In the genomic region with DNA sequence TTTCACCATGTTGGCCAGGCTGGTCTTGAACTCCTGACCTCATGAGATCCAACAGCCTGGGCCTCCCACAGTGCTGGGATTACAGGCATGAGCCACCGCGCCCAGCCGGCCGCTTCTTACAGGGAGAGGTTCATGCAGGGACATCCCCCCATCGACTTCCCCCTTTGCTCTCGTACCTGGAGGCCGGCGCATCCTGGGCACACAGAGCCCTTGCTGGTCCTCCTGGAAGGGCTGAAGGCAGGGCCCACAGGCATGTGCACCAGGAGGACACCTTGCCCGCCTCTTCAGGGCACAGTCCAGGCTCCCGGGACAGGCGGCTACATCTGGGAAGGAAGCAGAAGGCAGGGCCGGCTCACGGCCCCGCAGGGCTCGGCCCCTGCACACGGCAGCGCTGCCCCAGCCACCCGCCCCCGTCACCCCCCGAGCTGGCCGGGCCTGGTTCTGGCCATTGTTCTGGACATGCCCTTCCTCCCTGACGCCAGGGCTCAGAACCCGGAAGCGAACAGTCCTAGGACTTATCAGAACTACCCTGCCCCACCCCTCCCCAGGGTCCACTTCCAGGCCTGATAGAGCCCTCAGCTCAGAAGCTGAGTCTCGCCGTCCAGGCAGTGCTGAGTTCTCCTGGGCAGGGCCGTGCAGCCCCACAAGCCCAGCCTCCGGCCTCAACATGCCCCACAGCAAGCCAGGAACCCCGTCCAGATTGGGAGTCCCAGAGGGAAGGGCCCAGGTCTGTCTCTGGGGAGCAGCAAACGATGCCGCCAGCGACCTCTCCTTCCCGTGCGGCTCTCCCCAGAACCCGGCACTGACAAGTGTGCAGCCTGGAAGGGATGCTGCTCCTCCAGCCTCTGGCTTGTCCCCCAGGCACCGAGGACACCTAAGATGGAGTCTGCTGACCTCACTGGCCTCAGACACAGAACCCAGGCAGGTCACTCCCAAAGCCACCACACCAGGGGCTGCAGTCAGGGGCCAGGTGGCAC, we compare ENCODE assay signal across 2 cellular contexts.
TF ChIP-seq lines count a peak whose summit lies in the region.

No MANE protein-coding gene starts in this region.

TF ChIP-seq in HCT116, 20 proteins besides CTCF, POLR2A, EP300 and RAD21:
- TF ChIP-seq JUND (IDR thresholded peaks at IDR 0.05) (no peak), SP1 (IDR thresholded peaks at IDR 0.05; ENCODE audit: low read depth) (no peak), CBX3 (IDR thresholded peaks at IDR 0.05; ENCODE audit: low read depth) (no peak), EZH2phosphoT487 (IDR thresholded peaks at IDR 0.05; ENCODE audit: borderline replicate concordance) (no peak), CEBPB (IDR thresholded peaks at IDR 0.05; ENCODE audit: low read depth) (no peak), SRF (IDR thresholded peaks at IDR 0.05; ENCODE audit: low read depth) (no peak), ATF3 (IDR thresholded peaks at IDR 0.05) (no peak), ZBTB33 (IDR thresholded peaks at IDR 0.05; ENCODE audit: extremely low read depth, insufficient replicate concordance, low read length) (no peak), POLR2AphosphoS5 (IDR thresholded peaks at IDR 0.05; ENCODE audit: low read depth, low read length) (no peak), SIN3A (IDR thresholded peaks at IDR 0.05; ENCODE audit: low read depth) (no peak), REST (IDR thresholded peaks at IDR 0.05; ENCODE audit: low read depth) (no peak), TCF7L2 (IDR thresholded peaks at IDR 0.05; ENCODE audit: borderline replicate concordance, extremely low read depth, insufficient read depth, insufficient read length) (no peak), EGR1 (IDR thresholded peaks at IDR 0.05; ENCODE audit: low read depth) (no peak), ZNF274 (IDR thresholded peaks at IDR 0.05; ENCODE audit: low read depth, low read length) (no peak), EZH2 (IDR thresholded peaks at IDR 0.05) (no peak), ELF1 (IDR thresholded peaks at IDR 0.05; ENCODE audit: borderline replicate concordance, low read depth) (no peak), YY1 (IDR thresholded peaks at IDR 0.05; ENCODE audit: extremely low read depth, insufficient replicate concordance, low read depth, low read length) (no peak)
- TF ChIP-seq, protein P1, sequence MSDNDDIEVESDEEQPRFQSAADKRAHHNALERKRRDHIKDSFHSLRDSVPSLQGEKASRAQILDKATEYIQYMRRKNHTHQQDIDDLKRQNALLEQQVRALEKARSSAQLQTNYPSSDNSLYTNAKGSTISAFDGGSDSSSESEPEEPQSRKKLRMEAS (IDR thresholded peaks at IDR 0.05), result no peak

TF ChIP-seq in SK-N-SH, 30 proteins besides CTCF, POLR2A, EP300 and RAD21:
- TF ChIP-seq FOXJ3 (CRISPR knock-in tag; IDR thresholded peaks at IDR 0.05), result no peak
- TF ChIP-seq NRF1 (IDR thresholded peaks at IDR 0.05; ENCODE audit: low read depth, low read length), result no peak
- no peak for TF ChIP-seq CHD2 (IDR thresholded peaks at IDR 0.05; ENCODE audit: low read length, partially characterized antibody)
- TF ChIP-seq, protein P1 (IDR thresholded peaks at IDR 0.05; ENCODE audit: low read depth), result no peak
- TF ChIP-seq, protein P2, sequence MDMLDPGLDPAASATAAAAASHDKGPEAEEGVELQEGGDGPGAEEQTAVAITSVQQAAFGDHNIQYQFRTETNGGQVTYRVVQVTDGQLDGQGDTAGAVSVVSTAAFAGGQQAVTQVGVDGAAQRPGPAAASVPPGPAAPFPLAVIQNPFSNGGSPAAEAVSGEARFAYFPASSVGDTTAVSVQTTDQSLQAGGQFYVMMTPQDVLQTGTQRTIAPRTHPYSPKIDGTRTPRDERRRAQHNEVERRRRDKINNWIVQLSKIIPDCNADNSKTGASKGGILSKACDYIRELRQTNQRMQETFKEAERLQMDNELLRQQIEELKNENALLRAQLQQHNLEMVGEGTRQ (IDR thresholded peaks at IDR 0.05; ENCODE audit: borderline replicate concordance, low read depth, low read length), result no peak
- TF ChIP-seq POLR2AphosphoS5 (IDR thresholded peaks at IDR 0.05; ENCODE audit: low read depth, low read length), result no peak
- no peak for TF ChIP-seq SIN3A (IDR thresholded peaks at IDR 0.05; ENCODE audit: borderline replicate concordance, low read depth, low read length)
- no peak for TF ChIP-seq FOXM1 (IDR thresholded peaks at IDR 0.05; ENCODE audit: low read depth)
- TF ChIP-seq FOSL2 (IDR thresholded peaks at IDR 0.05; ENCODE audit: borderline replicate concordance, low read depth), result no peak
- TF ChIP-seq RCOR1 (IDR thresholded peaks at IDR 0.05; ENCODE audit: low read length), result no peak
- no peak for TF ChIP-seq USF1 (IDR thresholded peaks at IDR 0.05; ENCODE audit: borderline replicate concordance, low read depth)
- TF ChIP-seq ZBTB33 (IDR thresholded peaks at IDR 0.05; ENCODE audit: borderline replicate concordance, low read depth), result no peak
- TF ChIP-seq TAF1 (IDR thresholded peaks at IDR 0.05; ENCODE audit: borderline replicate concordance, low read depth, low read length), result no peak
- no peak for TF ChIP-seq NFIC (IDR thresholded peaks at IDR 0.05; ENCODE audit: borderline replicate concordance)
- no peak for TF ChIP-seq MEF2A (IDR thresholded peaks at IDR 0.05; ENCODE audit: borderline replicate concordance, low read depth)
- TF ChIP-seq TCF12 (IDR thresholded peaks at IDR 0.05), result no peak
- TF ChIP-seq YY1 (IDR thresholded peaks at IDR 0.05; ENCODE audit: low read depth), result no peak
- no peak for TF ChIP-seq ELF1 (IDR thresholded peaks at IDR 0.05)
- TF ChIP-seq RFX5 (IDR thresholded peaks at IDR 0.05; ENCODE audit: low read length), result no peak
- no peak for TF ChIP-seq SMC3 (IDR thresholded peaks at IDR 0.05; ENCODE audit: low read depth, low read length)
